ENCODE assay signal across 2 cellular contexts in the genomic region with DNA sequence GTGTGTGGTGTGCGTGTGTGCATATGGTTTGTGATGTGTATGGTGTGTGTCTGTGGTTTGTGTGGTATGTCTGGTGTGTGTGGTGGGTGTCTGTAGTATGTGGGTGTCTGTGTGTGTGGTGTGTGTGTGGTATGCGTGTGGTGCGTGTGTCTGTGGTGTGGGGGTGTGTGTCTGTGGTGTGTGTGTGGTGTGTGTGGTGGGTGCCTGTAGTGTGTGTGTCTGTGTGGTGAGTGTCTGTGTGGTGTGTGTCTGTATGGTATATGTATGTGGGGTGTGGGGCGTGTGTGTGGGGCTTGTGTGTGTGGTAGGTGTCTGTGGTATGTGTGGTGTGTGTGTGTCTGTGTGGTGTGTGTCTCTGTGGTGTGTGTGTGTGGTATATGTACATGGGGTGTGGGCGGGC.
TF ChIP-seq lines count a peak whose summit lies in the region.

No MANE protein-coding gene starts in this region.

TF ChIP-seq in GM12891, 5 proteins besides CTCF, POLR2A, EP300 and RAD21 (continued from another document):
- TF ChIP-seq POLR2AphosphoS5 (IDR thresholded peaks at IDR 0.05; ENCODE audit: low read depth, low read length): no peak

TF ChIP-seq in IMR-90, 13 proteins besides CTCF, POLR2A, EP300 and RAD21 (continued from another document):
- TF ChIP-seq, protein P1, sequence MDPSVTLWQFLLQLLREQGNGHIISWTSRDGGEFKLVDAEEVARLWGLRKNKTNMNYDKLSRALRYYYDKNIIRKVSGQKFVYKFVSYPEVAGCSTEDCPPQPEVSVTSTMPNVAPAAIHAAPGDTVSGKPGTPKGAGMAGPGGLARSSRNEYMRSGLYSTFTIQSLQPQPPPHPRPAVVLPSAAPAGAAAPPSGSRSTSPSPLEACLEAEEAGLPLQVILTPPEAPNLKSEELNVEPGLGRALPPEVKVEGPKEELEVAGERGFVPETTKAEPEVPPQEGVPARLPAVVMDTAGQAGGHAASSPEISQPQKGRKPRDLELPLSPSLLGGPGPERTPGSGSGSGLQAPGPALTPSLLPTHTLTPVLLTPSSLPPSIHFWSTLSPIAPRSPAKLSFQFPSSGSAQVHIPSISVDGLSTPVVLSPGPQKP (IDR thresholded peaks at IDR 0.05; ENCODE audit: borderline replicate concordance, low read depth, low read length): no peak
- no peak for TF ChIP-seq MAZ (IDR thresholded peaks at IDR 0.05; ENCODE audit: borderline replicate concordance, low read depth, low read length)
- no peak for TF ChIP-seq MXI1 (IDR thresholded peaks at IDR 0.05; ENCODE audit: borderline replicate concordance, low read depth, low read length)
- TF ChIP-seq FOS (IDR thresholded peaks at IDR 0.05; ENCODE audit: low read depth, low read length): no peak
- no peak for TF ChIP-seq BHLHE40 (IDR thresholded peaks at IDR 0.05; ENCODE audit: low read depth, low read length)
- TF ChIP-seq USF2 (IDR thresholded peaks at IDR 0.05; ENCODE audit: low read depth, low read length): no peak
- TF ChIP-seq NFE2L2 (IDR thresholded peaks at IDR 0.05; ENCODE audit: low read depth, low read length): no peak
- no peak for TF ChIP-seq MAFK (IDR thresholded peaks at IDR 0.05; ENCODE audit: low read depth, low read length)
- no peak for TF ChIP-seq SMC3 (IDR thresholded peaks at IDR 0.05; ENCODE audit: low read depth, low read length)
